Comparison of ENCODE assay signal across 8 cellular contexts in the genomic region with DNA sequence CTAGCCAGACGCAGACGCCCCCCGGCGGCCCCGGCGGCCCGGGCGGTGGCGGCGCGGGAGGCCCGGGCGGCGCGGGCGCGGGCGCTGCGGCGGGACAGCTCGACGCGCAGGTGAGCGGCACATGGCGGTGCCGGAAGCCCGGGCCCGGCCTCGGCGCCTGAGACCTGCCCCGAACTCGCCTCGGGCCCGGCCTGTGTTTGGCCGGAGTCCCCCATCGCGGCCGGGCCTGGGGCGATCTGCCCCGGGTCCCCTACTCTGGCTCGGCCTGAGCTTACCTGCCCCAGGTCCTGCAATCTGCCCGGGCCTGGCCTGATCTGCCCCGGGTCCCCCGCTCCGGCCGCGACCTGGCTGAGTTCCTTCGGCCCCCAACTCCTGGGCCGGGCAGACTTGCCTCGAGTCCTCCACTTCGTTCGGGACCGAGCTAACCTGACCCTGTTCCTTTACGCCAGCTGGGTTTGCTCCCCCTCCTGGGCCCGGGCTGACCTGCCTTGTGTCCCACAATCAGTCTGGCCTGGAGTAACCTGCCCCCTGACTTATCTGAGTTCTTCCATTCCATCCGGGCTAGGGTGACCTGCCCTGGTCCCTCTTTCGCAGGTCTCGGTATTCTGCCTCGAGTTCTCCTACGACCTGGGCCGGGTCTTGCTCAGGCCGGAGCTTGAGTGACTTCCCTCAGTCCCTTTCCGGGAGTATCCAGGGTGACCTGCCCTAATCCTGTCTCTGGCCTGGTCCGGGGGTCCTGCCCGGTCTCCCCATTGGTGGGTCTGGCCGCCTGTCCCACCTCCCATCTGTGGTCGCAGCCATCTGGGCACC. TPM values are rescaled to one million over a fixed set of nuclear protein-coding genes. Genes with fewer than 3 reads are reported as not detected.
DNase-seq lines count a peak whose midpoint lies in the region; ATAC-seq and TF ChIP-seq lines count a peak whose summit lies in the region.

No MANE protein-coding gene starts in this region.

- H3K18ac ChIP-seq in neuronal stem cell (ENCODE audit: low read length) = peak overlapping the region; percentile 98

- peak overlapping the region; percentile 99 for H2AFZ ChIP-seq in neuronal stem cell (ENCODE audit: low read length)

- H3K4me2 ChIP-seq in neuronal stem cell (ENCODE audit: insufficient read depth, low read length, poor library complexity, severe bottlenecking) = peak overlapping the region; percentile 98

- WGBS in neuronal stem cell (ENCODE audit: extremely low coverage in 2 of 2, insufficient read length in 2 of 2, insufficient replicate concordance in 1 of 2), 2 donors = no CpG with 5 or more reads among the region's 67 CpGs

- ATAC-seq in GM19467 (IDR thresholded peaks at IDR 0.05; ENCODE audit: unreplicated experiment) = peak; percentile 19
- ATAC-seq in HG03469 (IDR thresholded peaks at IDR 0.05; ENCODE audit: unreplicated experiment) = peak; percentile 10

- no peak overlapping the region for H2BK12ac ChIP-seq in neuronal stem cell (ENCODE audit: low read length)

- POLR2A ChIA-PET in activated CD4-positive, alpha-beta memory T cell treated with anti-CD3 and anti-CD28 coated beads for 36 hours (lab: Charles Lee) = interaction anchor here (0.8 to 3.5 kb wide), 8 partner anchors 13 to 354 kb away, joined by 3 to 53 read pairs (median 4); a partner anchor contains a TSS

- H3K9me3 ChIP-seq in neuronal stem cell (replicated peaks in 1 of 2; ENCODE audit: control insufficient read depth in 2 of 2, insufficient read depth in 1 of 2, low read depth in 1 of 2, low read length in 2 of 2) = no peaks in the 10 kb centered on the region

- peaks cover 16% of the 10 kb centered on the region for H3K79me1 ChIP-seq in neuronal stem cell (ENCODE audit: low read depth, low read length)

- H3K27ac Mint-ChIP-seq in activated CD4-positive, alpha-beta memory T cell treated with anti-CD3 and anti-CD28 coated beads for 36 hours = peak overlapping the region; percentile 93

- DNase-seq in D341Med (ENCODE audit: low spot score) (peak; percentile 79), fibroblast of mammary gland (ENCODE audit: low read depth) (peak; percentile 27), neuronal stem cell (ENCODE audit: low spot score) (peak; percentile 30), NCI-H1436 (lab: John Stamatoyannopoulos, UW) (no peak), NCI-H226 (no peak)
- peak; percentile 53 for DNase-seq in activated CD4-positive, alpha-beta memory T cell treated with anti-CD3 and anti-CD28 coated beads for 36 hours

- peak overlapping the region; percentile 99 for H3K9ac ChIP-seq in neuronal stem cell (ENCODE audit: low read depth, low read length, poor library complexity)

- H3K27me3 Mint-ChIP-seq in activated CD4-positive, alpha-beta memory T cell treated with anti-CD3 and anti-CD28 coated beads for 36 hours = no peaks in the 10 kb centered on the region

- peak; percentile 16 for TF ChIP-seq CTCF in fibroblast of mammary gland (conservative IDR thresholded peaks at IDR 0.05; ENCODE audit: control insufficient read depth, insufficient read depth, low read depth, low read length)

- H3K4me3 Mint-ChIP-seq in activated CD4-positive, alpha-beta memory T cell treated with anti-CD3 and anti-CD28 coated beads for 36 hours = peak overlapping the region; percentile 96

- H3K4me3 ChIP-seq in fibroblast of mammary gland (ENCODE audit: control insufficient read depth, low read depth, low read length) (peak overlapping the region; percentile 88), neuronal stem cell (ENCODE audit: low read length in 2 of 2) (peak overlapping the region; percentile 81 to 99)

- H3K4me1 ChIP-seq in neuronal stem cell (ENCODE audit: control insufficient read depth in 2 of 2, insufficient read depth in 1 of 2, low read depth in 1 of 2, low read length in 2 of 2) = peaks cover 12 to 20% of the 10 kb centered on the region in 2 donors

- H2AK5ac ChIP-seq in neuronal stem cell (ENCODE audit: low read depth, low read length) = peak overlapping the region; percentile 97

- H2BK120ac ChIP-seq in neuronal stem cell (ENCODE audit: low read depth, low read length) = peak overlapping the region; percentile 61

- peak overlapping the region; percentile 66 for H2BK5ac ChIP-seq in neuronal stem cell (ENCODE audit: low read length)

- H3K4ac ChIP-seq in neuronal stem cell (ENCODE audit: low read length) = no peak overlapping the region

- peaks cover 32% of the 10 kb centered on the region for H3K36me3 Mint-ChIP-seq in activated CD4-positive, alpha-beta memory T cell treated with anti-CD3 and anti-CD28 coated beads for 36 hours

- no peak overlapping the region for H3K27ac ChIP-seq in neuronal stem cell (replicated peaks; ENCODE audit: low read length)

- CTCF ChIA-PET in activated CD4-positive, alpha-beta memory T cell treated with anti-CD3 and anti-CD28 coated beads for 36 hours (lab: Charles Lee) = interaction anchor here (0.8 to 14.0 kb wide), 11 partner anchors 9 to 245 kb away, joined by 3 to 135 read pairs (median 3); no protein-coding TSS in a partner anchor

- H4K8ac ChIP-seq in neuronal stem cell (ENCODE audit: low read depth, low read length) = no peak overlapping the region

- H2BK15ac ChIP-seq in neuronal stem cell (ENCODE audit: low read length) = no peak overlapping the region

- H3K36me3 ChIP-seq in neuronal stem cell (replicated peaks in 1 of 2; ENCODE audit: control insufficient read depth in 2 of 2, insufficient read depth in 2 of 2, low read length in 2 of 2) = peaks cover 7 to 38% of the 10 kb centered on the region in 2 donors

- intact Hi-C loops in activated CD4-positive, alpha-beta memory T cell treated with anti-CD3 and anti-CD28 coated beads for 36 hours (cut with micrococcal nuclease) = loop anchor here (5.0 kb wide), 4 partner anchors 85 to 245 kb away; a partner anchor contains a TSS

- peak overlapping the region; percentile 98 for H3K14ac ChIP-seq in neuronal stem cell (ENCODE audit: low read length)

- peaks cover 38% of the 10 kb centered on the region for H3K4me1 Mint-ChIP-seq in activated CD4-positive, alpha-beta memory T cell treated with anti-CD3 and anti-CD28 coated beads for 36 hours (ENCODE audit: low read depth)

- no peak overlapping the region for H4K91ac ChIP-seq in neuronal stem cell (ENCODE audit: low read depth, low read length, poor library complexity)

- peak overlapping the region; percentile 93 for H3K23ac ChIP-seq in neuronal stem cell (ENCODE audit: low read depth, low read length, poor library complexity)

- no peaks in the 10 kb centered on the region for H3K9me3 Mint-ChIP-seq in activated CD4-positive, alpha-beta memory T cell treated with anti-CD3 and anti-CD28 coated beads for 36 hours

- H3K27me3 ChIP-seq in neuronal stem cell (ENCODE audit: control insufficient read depth in 3 of 3, insufficient read depth in 3 of 3, low read depth in 1 of 3, low read length in 3 of 3) = peaks cover 0 to 6% (median 0%) of the 10 kb centered on the region in 3 experiments

RNA-seq across cellular contexts. Expression of a gene that starts 0.8 kb away (rescaled TPM):
- total RNA-seq in activated CD4-positive, alpha-beta memory T cell treated with anti-CD3 and anti-CD28 coated beads for 36 hours = 10 to 100 TPM; 71.7 to 77.2 TPM
- polyA plus RNA-seq in neuronal stem cell (2013, experiment 1 of 2) = 17.2 TPM
- polyA plus RNA-seq in neuronal stem cell (2013, experiment 2 of 2) = 16.5 TPM

RNA-seq across cellular contexts. Expression of a gene that starts 41.4 kb away (rescaled TPM):
- not detected for total RNA-seq in activated CD4-positive, alpha-beta memory T cell treated with anti-CD3 and anti-CD28 coated beads for 36 hours
- 0.01 TPM for polyA plus RNA-seq in neuronal stem cell (2013, experiment 1 of 2)
- not detected for polyA plus RNA-seq in neuronal stem cell (2013, experiment 2 of 2)

Comparison
In these comparisons a context has a peak if more than half of its experiments do, and no peak if none do; other contexts are left out.
1. DNase-seq: peak in D341Med (single experiment), activated CD4-positive, alpha-beta memory T cell treated with anti-CD3 and anti-CD28 coated beads for 36 hours (single experiment), fibroblast of mammary gland (single experiment) and neuronal stem cell (single experiment); none in NCI-H1436 (single experiment) and NCI-H226 (single experiment).